Comparison of ENCODE assay signal across 16 cellular contexts in the genomic region with DNA sequence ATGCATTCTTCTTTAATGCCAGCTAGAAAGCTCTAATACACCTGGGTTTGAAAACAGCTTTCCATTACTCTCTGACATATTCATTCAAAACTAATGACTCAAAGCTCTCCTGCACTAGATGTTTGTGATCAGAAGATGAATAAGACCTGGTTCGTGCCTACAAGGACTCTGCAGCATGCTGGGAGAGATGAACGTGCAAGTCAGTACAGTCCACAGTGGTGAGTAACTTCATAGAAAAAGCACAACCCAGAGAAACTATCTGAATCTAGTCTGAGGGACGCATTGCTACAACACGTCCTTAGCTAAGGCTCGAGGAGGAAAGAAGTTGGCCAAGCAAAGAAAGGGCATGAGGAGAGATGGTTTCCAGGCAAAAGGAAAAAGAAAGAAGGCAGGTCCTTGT.
DNase-seq lines count a peak whose midpoint lies in the region; ATAC-seq, FAIRE-seq and TF ChIP-seq lines count a peak whose summit lies in the region.
"Had no signal": no experiment of that assay in that cellular context is flagged by ENCODE, and none has a peak within 500 bp of the region (broad histone marks: within the 10 kb centered on the region; RNA-seq: fewer than 3 reads in every experiment).

No MANE protein-coding gene starts in this region.

- H3K4me3 Mint-ChIP-seq in activated naive CD4-positive, alpha-beta T cell treated with anti-CD3 and anti-CD28 coated beads, Interleukin-2, amount 10 ng/mL, durations not matched to agents 7 days and 5 days, result no peak overlapping the region
- H3K4me3 Mint-ChIP-seq in stimulated activated naive B cell treated with anti-CD40 and anti-IgM and Interleukin-4, amounts not matched to agents 10 μg/mL and 1 μg/mL and 100 μg/mL, for 72 hours, result no peak overlapping the region
- H3K4me3 Mint-ChIP-seq: activated naive CD8-positive, alpha-beta T cell treated with anti-CD3 and anti-CD28 coated beads, Interleukin-2, amount 10 ng/mL, durations not matched to agents 7 days and 5 days; B cell; mesothelial cell of epicardium had no signal

- dilution Hi-C loops in keratinocyte (cut with MboI; ENCODE audit: extremely low pct_ligation_motif_present, low sequenced_read_pairs), result no loop called here

- peak overlapping the region; percentile 6 for H3K9ac ChIP-seq in keratinocyte (ENCODE audit: control insufficient read depth, extremely low read depth, insufficient read depth, low read length)

- intact Hi-C loops in tibial artery (cut with DNase I; ENCODE audit: low total_unique reads), result no loop called here

- POLR2A ChIA-PET in AG04450 (lab: Yijun Ruan, JAX), result interaction anchor here (1.2 kb wide), 1 partner anchor 234 kb away, joined by 6 read pairs; a partner anchor contains a TSS

- H3K27me3 ChIP-seq in AG04450 (ENCODE audit: control insufficient read depth, insufficient read depth, low read length) (peaks cover 3% of the 10 kb centered on the region), keratinocyte (ENCODE audit: control insufficient read depth, extremely low read depth, insufficient read depth, low read length) (no peaks in the 10 kb centered on the region), tibial artery (no peaks in the 10 kb centered on the region), WERI-Rb-1 (ENCODE audit: insufficient read depth, low read depth, severe bottlenecking) (peaks cover 84% of the 10 kb centered on the region)
- H3K27me3 ChIP-seq: colonic mucosa had no signal

- H3K4me3 ChIP-seq in AG04450 (ENCODE audit: low read depth, low read length) (no peak overlapping the region), astrocyte of the spinal cord (ENCODE audit: low read depth, low read length) (no peak overlapping the region), keratinocyte (ENCODE audit: control insufficient read depth in 2 of 3, extremely low read depth in 1 of 3, insufficient read depth in 2 of 3, low read depth in 1 of 3, low read length in 3 of 3) (no peak overlapping the region), tibial artery (no peak overlapping the region), WERI-Rb-1 (ENCODE audit: low read depth, low read length) (no peak overlapping the region)
- H3K4me3 ChIP-seq: colonic mucosa had no signal

- no peaks in the 10 kb centered on the region for H3K27me3 Mint-ChIP-seq in activated naive CD4-positive, alpha-beta T cell treated with anti-CD3 and anti-CD28 coated beads, Interleukin-2, amount 10 ng/mL, durations not matched to agents 7 days and 5 days
- no peaks in the 10 kb centered on the region for H3K27me3 Mint-ChIP-seq in stimulated activated naive B cell treated with anti-CD40 and anti-IgM and Interleukin-4, amounts not matched to agents 10 μg/mL and 1 μg/mL and 100 μg/mL, for 72 hours
- H3K27me3 Mint-ChIP-seq: activated naive CD8-positive, alpha-beta T cell treated with anti-CD3 and anti-CD28 coated beads, Interleukin-2, amount 10 ng/mL, durations not matched to agents 7 days and 5 days; B cell had no signal

- no peaks in the 10 kb centered on the region for H3K79me2 ChIP-seq in keratinocyte (ENCODE audit: control insufficient read depth, insufficient read depth, low read length)

- CTCF ChIA-PET in AG04450 (lab: Charles Lee), result no interaction called here
- CTCF ChIA-PET in activated naive CD4-positive, alpha-beta T cell treated with anti-CD3 and anti-CD28 coated beads, Interleukin-2, amount 10 ng/mL, durations not matched to agents 7 days and 5 days (lab: Charles Lee), result no interaction called here

- no peak overlapping the region for H3K27ac Mint-ChIP-seq in activated naive CD4-positive, alpha-beta T cell treated with anti-CD3 and anti-CD28 coated beads, Interleukin-2, amount 10 ng/mL, durations not matched to agents 7 days and 5 days
- no peak overlapping the region for H3K27ac Mint-ChIP-seq in stimulated activated naive B cell treated with anti-CD40 and anti-IgM and Interleukin-4, amounts not matched to agents 10 μg/mL and 1 μg/mL and 100 μg/mL, for 72 hours
- H3K27ac Mint-ChIP-seq: activated naive CD8-positive, alpha-beta T cell treated with anti-CD3 and anti-CD28 coated beads, Interleukin-2, amount 10 ng/mL, durations not matched to agents 7 days and 5 days; B cell; mesothelial cell of epicardium had no signal

- no peaks in the 10 kb centered on the region for H3K9me3 Mint-ChIP-seq in activated naive CD4-positive, alpha-beta T cell treated with anti-CD3 and anti-CD28 coated beads, Interleukin-2, amount 10 ng/mL, durations not matched to agents 7 days and 5 days
- no peaks in the 10 kb centered on the region for H3K9me3 Mint-ChIP-seq in stimulated activated naive B cell treated with anti-CD40 and anti-IgM and Interleukin-4, amounts not matched to agents 10 μg/mL and 1 μg/mL and 100 μg/mL, for 72 hours
- H3K9me3 Mint-ChIP-seq: activated naive CD8-positive, alpha-beta T cell treated with anti-CD3 and anti-CD28 coated beads, Interleukin-2, amount 10 ng/mL, durations not matched to agents 7 days and 5 days; mesothelial cell of epicardium had no signal

- H3K36me3 Mint-ChIP-seq in activated naive CD4-positive, alpha-beta T cell treated with anti-CD3 and anti-CD28 coated beads, Interleukin-2, amount 10 ng/mL, durations not matched to agents 7 days and 5 days, result no peaks in the 10 kb centered on the region
- H3K36me3 Mint-ChIP-seq in stimulated activated naive B cell treated with anti-CD40 and anti-IgM and Interleukin-4, amounts not matched to agents 10 μg/mL and 1 μg/mL and 100 μg/mL, for 72 hours, result no peaks in the 10 kb centered on the region
- H3K36me3 Mint-ChIP-seq: activated naive CD8-positive, alpha-beta T cell treated with anti-CD3 and anti-CD28 coated beads, Interleukin-2, amount 10 ng/mL, durations not matched to agents 7 days and 5 days; mesothelial cell of epicardium had no signal

- peak; percentile 96 for FAIRE-seq in keratinocyte (lab: Jason Lieb, UNC)

- H4K20me1 ChIP-seq in keratinocyte (ENCODE audit: control insufficient read depth, extremely low read depth, insufficient read depth, low read length), result no peaks in the 10 kb centered on the region

- peak overlapping the region; percentile 71 for H3K4me2 ChIP-seq in keratinocyte (ENCODE audit: control insufficient read depth, extremely low read depth, insufficient read depth, low read depth, low read length)

- peaks cover 45% of the 10 kb centered on the region for H3K4me1 ChIP-seq in keratinocyte (ENCODE audit: control insufficient read depth, extremely low read depth, insufficient read depth, low read length)
- peaks cover 0 to 11% (median 4%) of the 10 kb centered on the region in 4 donors for H3K4me1 ChIP-seq in tibial artery
- H3K4me1 ChIP-seq: colonic mucosa had no signal

- in situ Hi-C loops in astrocyte of the spinal cord (cut with HindIII; ENCODE audit: low sequenced_read_pairs), result no loop called here

- H3K9me1 ChIP-seq in keratinocyte (ENCODE audit: control insufficient read depth, extremely low read depth, insufficient read depth, low read length), result no peaks in the 10 kb centered on the region

- peak overlapping the region; percentile 49 for H3K27ac ChIP-seq in AG04450 (ENCODE audit: low read depth, low read length)
- peak overlapping the region; percentile 66 for H3K27ac ChIP-seq in keratinocyte (ENCODE audit: control insufficient read depth, insufficient read depth, low read length)
- no peak overlapping the region for H3K27ac ChIP-seq in tibial artery
- no peak overlapping the region for H3K27ac ChIP-seq in WERI-Rb-1
- H3K27ac ChIP-seq: colonic mucosa had no signal

- DNase-seq in AG04450 (ENCODE audit: low read depth, low spot score), result peak; percentile 66
- DNase-seq in HS-5 (ENCODE audit: low read depth), result peak; percentile 48
- peak; percentile 76 for DNase-seq in astrocyte of the spinal cord (ENCODE audit: low read depth, low spot score)
- DNase-seq in keratinocyte (ENCODE audit: low read depth, low spot score), result peak; percentile 88
- no peak for DNase-seq in tibial artery
- no peak for DNase-seq in activated naive CD4-positive, alpha-beta T cell treated with anti-CD3 and anti-CD28 coated beads, Interleukin-2, amount 10 ng/mL, durations not matched to agents 7 days and 5 days
- DNase-seq in stimulated activated naive B cell treated with anti-CD40 and anti-IgM and Interleukin-4, amounts not matched to agents 10 μg/mL and 1 μg/mL and 100 μg/mL, for 72 hours, result no peak
- DNase-seq in WERI-Rb-1, result no peak
- DNase-seq: activated CD4-positive, CD25-positive, alpha-beta regulatory T cell; activated CD8-positive, alpha-beta memory T cell treated with anti-CD3 and anti-CD28 coated beads, Interleukin-2, amount 50 U/mL, for 48 hours; activated naive CD8-positive, alpha-beta T cell treated with anti-CD3 and anti-CD28 coated beads, Interleukin-2, amount 10 ng/mL, durations not matched to agents 7 days and 5 days; colonic mucosa; erythroblast; occipital lobe had no signal

- no peaks in the 10 kb centered on the region for H3K9me3 ChIP-seq in AG04450 (ENCODE audit: control insufficient read depth, insufficient read depth, low read length)
- H3K9me3 ChIP-seq in keratinocyte (ENCODE audit: control insufficient read depth, low read depth, low read length), result no peaks in the 10 kb centered on the region
- H3K9me3 ChIP-seq in tibial artery, result no peaks in the 10 kb centered on the region
- no peaks in the 10 kb centered on the region for H3K9me3 ChIP-seq in WERI-Rb-1 (ENCODE audit: severe bottlenecking)
- H3K9me3 ChIP-seq: colonic mucosa had no signal

- H3K36me3 ChIP-seq in keratinocyte (ENCODE audit: control insufficient read depth in 2 of 2, extremely low read depth in 1 of 2, insufficient read depth in 2 of 2, low read length in 2 of 2), result no peaks in the 10 kb centered on the region
- H3K36me3 ChIP-seq in tibial artery, result no peaks in the 10 kb centered on the region
- no peaks in the 10 kb centered on the region for H3K36me3 ChIP-seq in WERI-Rb-1
- H3K36me3 ChIP-seq: colonic mucosa had no signal

- peak overlapping the region; percentile 32 for H2AFZ ChIP-seq in keratinocyte (ENCODE audit: control insufficient read depth, low read length)

- no peaks in the 10 kb centered on the region for H3K4me1 Mint-ChIP-seq in activated naive CD4-positive, alpha-beta T cell treated with anti-CD3 and anti-CD28 coated beads, Interleukin-2, amount 10 ng/mL, durations not matched to agents 7 days and 5 days
- no peaks in the 10 kb centered on the region for H3K4me1 Mint-ChIP-seq in stimulated activated naive B cell treated with anti-CD40 and anti-IgM and Interleukin-4, amounts not matched to agents 10 μg/mL and 1 μg/mL and 100 μg/mL, for 72 hours
- H3K4me1 Mint-ChIP-seq: activated naive CD8-positive, alpha-beta T cell treated with anti-CD3 and anti-CD28 coated beads, Interleukin-2, amount 10 ng/mL, durations not matched to agents 7 days and 5 days; B cell had no signal

- ATAC-seq in stimulated activated naive B cell treated with anti-CD40 and anti-IgM and Interleukin-4, amounts not matched to agents 10 μg/mL and 1 μg/mL and 100 μg/mL, for 72 hours (replicated peaks), result no peak

- TF ChIP-seq CTCF in AG04450 (IDR thresholded peaks at IDR 0.05; ENCODE audit: low read depth, low read length) (no peak), astrocyte of the spinal cord (IDR thresholded peaks at IDR 0.05; ENCODE audit: low read depth, low read length) (no peak), keratinocyte (optimal IDR thresholded peaks at IDR 0.05 in 1 of 3, IDR thresholded peaks at IDR 0.05 in 1 of 3, conservative IDR thresholded peaks at IDR 0.05 in 1 of 3; ENCODE audit: extremely low read depth in 1 of 3, insufficient read depth in 2 of 3, low read length in 3 of 3) (no peak), tibial artery (IDR thresholded peaks at IDR 0.05) (no peak), WERI-Rb-1 (IDR thresholded peaks at IDR 0.05; ENCODE audit: low read depth, low read length) (no peak)

Comparison
In these comparisons a context has a peak if more than half of its experiments do, and no peak if none do; other contexts are left out.
1. DNase-seq: peak in AG04450 (single experiment), HS-5 (single experiment), astrocyte of the spinal cord (single experiment) and keratinocyte (single experiment); none in tibial artery (0 of 2), activated naive CD4-positive, alpha-beta T cell treated with anti-CD3 and anti-CD28 coated beads, Interleukin-2, amount 10 ng/mL, durations not matched to agents 7 days and 5 days (single experiment), stimulated activated naive B cell treated with anti-CD40 and anti-IgM and Interleukin-4, amounts not matched to agents 10 μg/mL and 1 μg/mL and 100 μg/mL, for 72 hours (single experiment) and WERI-Rb-1 (single experiment).
2. H3K27ac ChIP-seq: peak in AG04450 (single experiment) and keratinocyte (single experiment); none in tibial artery (0 of 2) and WERI-Rb-1 (single experiment).